Comparison of ENCODE assay signal across 12 cellular contexts in the genomic region with DNA sequence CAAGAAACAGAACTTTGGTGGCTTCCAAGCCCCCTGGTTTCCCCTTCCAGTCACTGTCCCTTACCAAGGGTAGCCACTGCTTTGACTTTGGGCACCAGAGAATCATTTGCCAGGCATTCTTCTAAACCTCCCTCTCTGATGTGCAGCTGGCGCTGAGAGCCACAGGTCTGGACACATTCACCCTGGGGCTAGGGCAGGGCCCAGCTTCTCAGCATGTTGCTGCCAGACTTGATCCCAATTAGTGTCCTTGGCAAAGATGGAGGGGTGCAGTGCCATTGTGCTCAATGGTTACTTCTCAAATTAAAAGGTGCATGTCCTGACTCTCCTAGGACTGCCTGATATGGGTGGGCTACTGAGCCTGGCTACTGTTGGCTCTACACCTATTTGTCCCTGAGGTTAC. TPM values are rescaled to one million over a fixed set of nuclear protein-coding genes. Genes with fewer than 3 reads are reported as not detected.
DNase-seq lines count a peak whose midpoint lies in the region; ATAC-seq lines count a peak whose summit lies in the region.
"Had no signal": no experiment of that assay in that cellular context is flagged by ENCODE, and none has a peak within 500 bp of the region (broad histone marks: within the 10 kb centered on the region; RNA-seq: fewer than 3 reads in every experiment).

No MANE protein-coding gene starts in this region.

- no peak for DNase-seq in activated CD4-positive, alpha-beta T cell treated with anti-CD3 and anti-CD28 coated beads, Interleukin-2, amount 10 ng/mL, durations not matched to agents 7 days and 5 days
- DNase-seq in activated CD4-positive, alpha-beta T cell treated with anti-CD3 and anti-CD28 coated beads, Interleukin-2, amount 50 U/mL, for 4 hours = no peak
- DNase-seq in T-helper 17 cell (no peak), hypothalamus (lab: John Stamatoyannopoulos, UW) (no peak), glomerular visceral epithelial cell (ENCODE audit: extremely low spot score) (no peak)
- DNase-seq: mesenchymal stem cell had no signal

- no peak for ATAC-seq in T-helper 17 cell
- ATAC-seq in HG03442 (IDR thresholded peaks at IDR 0.05; ENCODE audit: unreplicated experiment) = no peak

- no peak overlapping the region for H3K4me3 Mint-ChIP-seq in activated CD4-positive, alpha-beta T cell treated with anti-CD3 and anti-CD28 coated beads, Interleukin-2, amount 10 ng/mL, durations not matched to agents 7 days and 5 days
- peak overlapping the region; percentile 53 for H3K4me3 Mint-ChIP-seq in T-helper 17 cell

- CTCF ChIA-PET in activated CD4-positive, alpha-beta T cell treated with anti-CD3 and anti-CD28 coated beads, Interleukin-2, amount 10 ng/mL, durations not matched to agents 7 days and 5 days (lab: Charles Lee) = no interaction called here

- H3K27me3 ChIP-seq in layer of hippocampus (ENCODE audit: control insufficient read depth, insufficient read depth, low read length) = no peaks in the 10 kb centered on the region
- no peaks in the 10 kb centered on the region for H3K27me3 ChIP-seq in subcutaneous abdominal adipose tissue (ENCODE audit: control insufficient read depth in 5 of 5, insufficient read depth in 4 of 5, low read length in 5 of 5)
- H3K27me3 ChIP-seq: Peyer's patch had no signal

- no peaks in the 10 kb centered on the region for H3K36me3 ChIP-seq in subcutaneous abdominal adipose tissue (ENCODE audit: control insufficient read depth in 5 of 5, insufficient read depth in 5 of 5, low read length in 5 of 5)
- H3K36me3 ChIP-seq: Peyer's patch had no signal

- H3K9me3 Mint-ChIP-seq in activated CD4-positive, alpha-beta T cell treated with anti-CD3 and anti-CD28 coated beads, Interleukin-2, amount 10 ng/mL, durations not matched to agents 7 days and 5 days = no peaks in the 10 kb centered on the region

- H3K4me1 Mint-ChIP-seq in activated CD4-positive, alpha-beta T cell treated with anti-CD3 and anti-CD28 coated beads, Interleukin-2, amount 10 ng/mL, durations not matched to agents 7 days and 5 days = peaks cover 10% of the 10 kb centered on the region
- H3K4me1 Mint-ChIP-seq in T-helper 17 cell = peaks cover 16% of the 10 kb centered on the region

- POLR2A ChIA-PET in activated CD4-positive, alpha-beta T cell treated with anti-CD3 and anti-CD28 coated beads, Interleukin-2, amount 10 ng/mL, durations not matched to agents 7 days and 5 days (lab: Charles Lee) = no interaction called here

- H3K9me3 ChIP-seq in T-helper 17 cell (ENCODE audit: control insufficient read depth, low read length, poor library complexity, severe bottlenecking) (no peaks in the 10 kb centered on the region), subcutaneous abdominal adipose tissue (ENCODE audit: control insufficient read depth in 5 of 5, low read length in 5 of 5) (no peaks in the 10 kb centered on the region)
- H3K9me3 ChIP-seq: Peyer's patch had no signal

- peak overlapping the region; percentile 62 for H3K27ac Mint-ChIP-seq in activated CD4-positive, alpha-beta T cell treated with anti-CD3 and anti-CD28 coated beads, Interleukin-2, amount 10 ng/mL, durations not matched to agents 7 days and 5 days
- no peak overlapping the region for H3K27ac Mint-ChIP-seq in T-helper 17 cell

- peak overlapping the region in 2 of 5 donors; percentile 16 to 58 for H3K9ac ChIP-seq in subcutaneous abdominal adipose tissue (ENCODE audit: low read length in 5 of 5)

- H3K27ac ChIP-seq in layer of hippocampus (ENCODE audit: low read depth, low read length) (peak overlapping the region; percentile 15), subcutaneous abdominal adipose tissue (ENCODE audit: low read depth, low read length) (no peak overlapping the region)

- H3K27me3 Mint-ChIP-seq in activated CD4-positive, alpha-beta T cell treated with anti-CD3 and anti-CD28 coated beads, Interleukin-2, amount 10 ng/mL, durations not matched to agents 7 days and 5 days = peaks cover 3% of the 10 kb centered on the region
- no peaks in the 10 kb centered on the region for H3K27me3 Mint-ChIP-seq in T-helper 17 cell

- peaks cover 19 to 53% (median 48%) of the 10 kb centered on the region in 5 donors for H3K4me1 ChIP-seq in subcutaneous abdominal adipose tissue (ENCODE audit: control insufficient read depth in 5 of 5, insufficient read depth in 5 of 5, low read length in 5 of 5)

- peak overlapping the region; percentile 13 to 52 (median 44) for H3K4me3 ChIP-seq in subcutaneous abdominal adipose tissue (ENCODE audit: low read depth in 1 of 5, low read length in 5 of 5)

- H3K36me3 Mint-ChIP-seq in activated CD4-positive, alpha-beta T cell treated with anti-CD3 and anti-CD28 coated beads, Interleukin-2, amount 10 ng/mL, durations not matched to agents 7 days and 5 days (ENCODE audit: low read depth) = no peaks in the 10 kb centered on the region
- H3K36me3 Mint-ChIP-seq in T-helper 17 cell (ENCODE audit: low read depth) = no peaks in the 10 kb centered on the region

RNA-seq across cellular contexts. Expression of gene SLC47A2, which starts 7.6 kb away (rescaled TPM):
- total RNA-seq in activated CD4-positive, alpha-beta T cell treated with anti-CD3 and anti-CD28 coated beads, Interleukin-2, amount 10 ng/mL, durations not matched to agents 7 days and 5 days = not detected
- not detected for total RNA-seq in T-helper 17 cell
- total RNA-seq: Daoy, ureter had no signal

RNA-seq across cellular contexts. Expression of gene ALDH3A1, which starts 24.1 kb away (rescaled TPM):
- not detected for total RNA-seq in activated CD4-positive, alpha-beta T cell treated with anti-CD3 and anti-CD28 coated beads, Interleukin-2, amount 10 ng/mL, durations not matched to agents 7 days and 5 days
- not detected for total RNA-seq in T-helper 17 cell
- total RNA-seq: Daoy had no signal
